18 cellular contexts compared by ENCODE assay signal in the genomic region with DNA sequence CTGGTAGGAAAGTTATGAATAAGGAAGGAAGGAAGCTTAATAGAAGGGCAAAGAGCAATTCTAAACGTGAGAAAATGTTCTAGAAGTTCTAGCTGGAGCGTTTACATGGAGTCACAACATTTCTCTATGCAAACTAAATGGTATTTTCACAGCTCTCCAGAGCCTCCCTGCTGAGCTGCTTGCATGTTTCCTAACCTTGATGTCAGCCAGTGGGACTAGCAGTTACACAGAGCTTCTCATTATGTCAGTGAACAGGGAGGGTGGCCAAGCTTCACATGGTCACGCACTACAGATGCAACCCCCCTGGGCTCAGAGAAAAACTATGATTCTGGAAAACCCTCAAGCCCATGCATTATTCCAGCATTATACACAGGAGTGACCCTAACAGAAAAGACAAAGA.
A peak's percentile ranks its signal among the peaks of the same experiment; 100 is the strongest.
DNase-seq lines count a peak whose midpoint lies in the region; ATAC-seq and TF ChIP-seq lines count a peak whose summit lies in the region.
"Had no signal": no experiment of that assay in that cellular context is flagged by ENCODE, and none has a peak within 500 bp of the region (broad histone marks: within the 10 kb centered on the region; RNA-seq: fewer than 3 reads in every experiment).

No MANE protein-coding gene starts in this region.

- no peaks in the 10 kb centered on the region for H3K9me3 ChIP-seq in right cardiac atrium (ENCODE audit: control insufficient read depth, low read length)
- H3K9me3 ChIP-seq in CD8-positive, alpha-beta memory T cell (ENCODE audit: low read length), result no peaks in the 10 kb centered on the region
- H3K9me3 ChIP-seq: left lung had no signal

- no peaks in the 10 kb centered on the region for H3K4me1 Mint-ChIP-seq in CD8-positive, alpha-beta memory T cell
- H3K4me1 Mint-ChIP-seq: B cell; stimulated activated naive B cell treated with anti-CD40 and anti-IgM and Interleukin-4, amounts not matched to agents 10 μg/mL and 1 μg/mL and 100 μg/mL, for 72 hours; T-helper 17 cell had no signal

- DNase-seq in RPMI7951 (ENCODE audit: low read depth) (peak; percentile 26), choroid plexus epithelial cell (ENCODE audit: low read depth) (peak; percentile 84), right cardiac atrium (peak in 2 of 3 donors; percentile 35 to 49), stromal cell of bone marrow (ENCODE audit: low read depth) (peak; percentile 27), ureter (ENCODE audit: low spot score) (no peak), NCI-H187 (lab: John Stamatoyannopoulos, UW) (no peak)
- DNase-seq in CD8-positive, alpha-beta memory T cell, result no peak
- DNase-seq: activated CD4-positive, alpha-beta T cell treated with anti-CD3 and anti-CD28 coated beads, Interleukin-2, amount 50 U/mL, for 4 hours; activated naive CD4-positive, alpha-beta T cell treated with anti-CD3 and anti-CD28 coated beads for 36 hours; left lung; NCI-H1105 treated with DMSO at 0.1 percent for 48 hours; NCI-H82; stimulated activated naive B cell treated with anti-CD40 and anti-IgM and Interleukin-4, amounts not matched to agents 10 μg/mL and 1 μg/mL and 100 μg/mL, for 72 hours; T-helper 17 cell had no signal

- H3K4me1 ChIP-seq in right cardiac atrium (ENCODE audit: control insufficient read depth, insufficient read depth, low read length), result peaks cover 4% of the 10 kb centered on the region
- H3K4me1 ChIP-seq in CD8-positive, alpha-beta memory T cell (ENCODE audit: insufficient read depth, low read length), result no peaks in the 10 kb centered on the region
- H3K4me1 ChIP-seq: left lung had no signal

- H3K4me3 ChIP-seq in choroid plexus epithelial cell (ENCODE audit: low read depth, low read length), result no peak overlapping the region
- no peak overlapping the region for H3K4me3 ChIP-seq in right cardiac atrium (ENCODE audit: low read length)
- H3K4me3 ChIP-seq in CD8-positive, alpha-beta memory T cell (ENCODE audit: low read length), result no peak overlapping the region
- H3K4me3 ChIP-seq: left lung had no signal

- intact Hi-C loops in right cardiac atrium (cut with DNase I), result loop anchor here in 1 of 4 donors (10.0 kb wide), 1 partner anchor 99 kb away; no protein-coding TSS in a partner anchor

- no peaks in the 10 kb centered on the region for H3K9me3 Mint-ChIP-seq in CD8-positive, alpha-beta memory T cell
- H3K9me3 Mint-ChIP-seq: activated naive CD4-positive, alpha-beta T cell treated with anti-CD3 and anti-CD28 coated beads for 36 hours; dendritic cell treated with granulocyte-macrophage colony-stimulating factor and Interleukin-4, amounts not matched to agents 40 ng/mL and 50 ng/mL, for 4 days; stimulated activated naive B cell treated with anti-CD40 and anti-IgM and Interleukin-4, amounts not matched to agents 10 μg/mL and 1 μg/mL and 100 μg/mL, for 72 hours; type B pancreatic cell had no signal

- peaks cover 8 to 36% of the 10 kb centered on the region in 2 donors for H3K27me3 Mint-ChIP-seq in CD8-positive, alpha-beta memory T cell
- H3K27me3 Mint-ChIP-seq: dendritic cell treated with granulocyte-macrophage colony-stimulating factor and Interleukin-4, amounts not matched to agents 40 ng/mL and 50 ng/mL, for 4 days had no signal

- 38% methylated on average over 3 of the region's 3 CpGs for WGBS in right cardiac atrium

- CTCF ChIA-PET in CD8-positive, alpha-beta memory T cell (lab: Charles Lee), result no interaction called here

- TF ChIP-seq CTCF in choroid plexus epithelial cell (conservative IDR thresholded peaks at IDR 0.05; ENCODE audit: low read depth, low read length), result no peak

- ATAC-seq in right cardiac atrium, result peak; percentile 75 to 80
- ATAC-seq: left lung; stimulated activated naive B cell treated with anti-CD40 and anti-IgM and Interleukin-4, amounts not matched to agents 10 μg/mL and 1 μg/mL and 100 μg/mL, for 72 hours; T-helper 17 cell had no signal

- POLR2A ChIA-PET in CD8-positive, alpha-beta memory T cell (lab: Charles Lee), result no interaction called here

- H3K36me3 ChIP-seq in CD8-positive, alpha-beta memory T cell (ENCODE audit: insufficient read depth, low read length), result no peaks in the 10 kb centered on the region
- H3K36me3 ChIP-seq: left lung had no signal

- no peak overlapping the region for H3K27ac Mint-ChIP-seq in CD8-positive, alpha-beta memory T cell
- H3K27ac Mint-ChIP-seq: activated naive CD4-positive, alpha-beta T cell treated with anti-CD3 and anti-CD28 coated beads for 36 hours; B cell; dendritic cell treated with granulocyte-macrophage colony-stimulating factor and Interleukin-4, amounts not matched to agents 40 ng/mL and 50 ng/mL, for 4 days; stimulated activated naive B cell treated with anti-CD40 and anti-IgM and Interleukin-4, amounts not matched to agents 10 μg/mL and 1 μg/mL and 100 μg/mL, for 72 hours; T-helper 17 cell; type B pancreatic cell had no signal

- H3K4me3 Mint-ChIP-seq in CD8-positive, alpha-beta memory T cell, result no peak overlapping the region
- H3K4me3 Mint-ChIP-seq: activated naive CD4-positive, alpha-beta T cell treated with anti-CD3 and anti-CD28 coated beads for 36 hours; B cell; dendritic cell treated with granulocyte-macrophage colony-stimulating factor and Interleukin-4, amounts not matched to agents 40 ng/mL and 50 ng/mL, for 4 days; stimulated activated naive B cell treated with anti-CD40 and anti-IgM and Interleukin-4, amounts not matched to agents 10 μg/mL and 1 μg/mL and 100 μg/mL, for 72 hours; T-helper 17 cell; type B pancreatic cell had no signal

- H3K27ac ChIP-seq in right cardiac atrium (ENCODE audit: low read length), result peak overlapping the region; percentile 61
- no peak overlapping the region for H3K27ac ChIP-seq in CD8-positive, alpha-beta memory T cell (ENCODE audit: low read depth, low read length)
- H3K27ac ChIP-seq: left lung, VCaP had no signal

- H3K27me3 ChIP-seq in right cardiac atrium (ENCODE audit: control insufficient read depth, insufficient read depth), result no peaks in the 10 kb centered on the region
- no peaks in the 10 kb centered on the region for H3K27me3 ChIP-seq in CD8-positive, alpha-beta memory T cell (ENCODE audit: insufficient read depth, low read length, poor library complexity, severe bottlenecking)
- H3K27me3 ChIP-seq: left lung had no signal

- no peaks in the 10 kb centered on the region for H3K36me3 Mint-ChIP-seq in CD8-positive, alpha-beta memory T cell
- H3K36me3 Mint-ChIP-seq: stimulated activated naive B cell treated with anti-CD40 and anti-IgM and Interleukin-4, amounts not matched to agents 10 μg/mL and 1 μg/mL and 100 μg/mL, for 72 hours; type B pancreatic cell had no signal

Comparison
In these comparisons a context has a peak if more than half of its experiments do, and no peak if none do; other contexts are left out.
1. DNase-seq: peak in RPMI7951 (single experiment), choroid plexus epithelial cell (single experiment), right cardiac atrium (2 of 3) and stromal cell of bone marrow (single experiment); none in ureter (single experiment), CD8-positive, alpha-beta memory T cell (0 of 5) and NCI-H187 (0 of 2).